Comparison of ENCODE assay signal across 6 cellular contexts in the genomic region with DNA sequence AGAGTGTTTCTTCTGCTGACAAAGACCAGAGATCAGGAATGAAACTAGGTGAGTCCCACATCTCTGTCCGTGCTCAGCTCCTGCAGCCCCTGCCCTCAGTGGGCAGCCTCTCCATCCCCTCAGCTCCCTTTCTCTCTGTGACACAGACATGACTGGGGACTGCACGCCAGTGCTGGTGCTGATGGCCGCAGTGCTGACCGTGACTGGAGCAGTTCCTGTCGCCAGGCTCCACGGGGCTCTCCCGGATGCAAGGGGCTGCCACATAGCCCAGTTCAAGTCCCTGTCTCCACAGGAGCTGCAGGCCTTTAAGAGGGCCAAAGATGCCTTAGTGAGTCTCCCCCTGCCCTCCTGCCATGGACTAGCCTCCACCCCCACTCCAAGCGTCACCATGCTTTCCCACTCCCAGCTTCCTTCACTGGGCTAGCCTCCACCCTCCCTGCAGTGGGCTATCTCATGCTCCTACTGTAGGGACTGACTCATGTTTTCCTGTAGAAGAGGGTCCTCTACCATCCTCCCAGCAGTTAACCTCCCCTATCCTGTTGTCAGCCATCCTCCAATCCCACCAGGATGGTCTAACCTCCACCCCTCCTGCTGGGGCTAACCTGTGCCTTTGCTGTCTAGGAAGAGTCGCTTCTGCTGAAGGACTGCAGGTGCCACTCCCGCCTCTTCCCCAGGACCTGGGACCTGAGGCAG. TPM values are rescaled to one million over a fixed set of nuclear protein-coding genes. Genes with fewer than 3 reads are reported as not detected.
"Had no signal": no experiment of that assay in that cellular context is flagged by ENCODE, and none has a peak within 500 bp of the region (broad histone marks: within the 10 kb centered on the region; RNA-seq: fewer than 3 reads in every experiment).

No MANE protein-coding gene starts in this region.

RNA-seq across cellular contexts. Expression of a gene that starts 0.5 kb away (rescaled TPM):
- total RNA-seq: M059J, PC-3, Right ventricle myocardium inferior, RPMI7951, SJCRH30, SK-MEL-5 had no signal

RNA-seq across cellular contexts. Expression of a gene that starts 20.0 kb away (rescaled TPM):
- total RNA-seq: M059J, PC-3, Right ventricle myocardium inferior, RPMI7951, SJCRH30, SK-MEL-5 had no signal

RNA-seq across cellular contexts. Expression of a gene that starts 23.9 kb away (rescaled TPM):
- total RNA-seq: M059J, PC-3, Right ventricle myocardium inferior, RPMI7951, SJCRH30, SK-MEL-5 had no signal

RNA-seq across cellular contexts. Expression of a gene that starts 27.5 kb away (rescaled TPM):
- total RNA-seq: M059J, PC-3, Right ventricle myocardium inferior, RPMI7951, SJCRH30, SK-MEL-5 had no signal
